In genomic region chr6:149922642-149923326, GRCh38 we compare ENCODE assay signal across 1 cellular context.
A peak's percentile ranks its signal among the peaks of the same experiment; 100 is the strongest.
TF ChIP-seq lines count a peak whose summit lies in the region.

Gene RAET1G (minus strand): TSS chr6:149923121. CDS start chr6:149923010, 111 bp downstream.

TF ChIP-seq in HEK293, 187 proteins besides CTCF, POLR2A, EP300 and RAD21 (continued from another document and continues in another):
- TF ChIP-seq PRDM2 (tag by site-specific recombination; IDR thresholded peaks at IDR 0.05; ENCODE audit: borderline replicate concordance) (no peak), ZNF664 (tag by site-specific recombination; IDR thresholded peaks at IDR 0.05) (no peak), ZNF707 (tag by site-specific recombination; IDR thresholded peaks at IDR 0.05) (no peak), HOXC10 (CRISPR knock-in tag; IDR thresholded peaks at IDR 0.05) (no peak), ZNF785 (tag by site-specific recombination; IDR thresholded peaks at IDR 0.05) (no peak), ZNF239 (tag by site-specific recombination; IDR thresholded peaks at IDR 0.05) (no peak), ZNF341 (tag by site-specific recombination; IDR thresholded peaks at IDR 0.05; ENCODE audit: low read depth) (peak; percentile 78), ZNF335 (tag by site-specific recombination; conservative IDR thresholded peaks at IDR 0.05) (peak; percentile 93), ZNF660 (tag by site-specific recombination; IDR thresholded peaks at IDR 0.05) (no peak), ZNF121 (tag by site-specific recombination; IDR thresholded peaks at IDR 0.05) (no peak), ZNF596 (tag by site-specific recombination; IDR thresholded peaks at IDR 0.05) (no peak), ZNF114 (tag by site-specific recombination; IDR thresholded peaks at IDR 0.05) (no peak), ZBTB44 (tag by site-specific recombination; IDR thresholded peaks at IDR 0.05) (0 out of 2 replicates have a peak, but pooled peaks have one; percentile 25), ZNF132 (tag by site-specific recombination; IDR thresholded peaks at IDR 0.05; ENCODE audit: borderline replicate concordance) (no peak), HIC1 (tag by site-specific recombination; IDR thresholded peaks at IDR 0.05) (no peak), ZFP41 (tag by site-specific recombination; IDR thresholded peaks at IDR 0.05; ENCODE audit: borderline replicate concordance) (no peak), ZNF423 (tag by site-specific recombination; IDR thresholded peaks at IDR 0.05) (no peak), ZNF354C (tag by site-specific recombination; IDR thresholded peaks at IDR 0.05; ENCODE audit: borderline replicate concordance, low read depth) (no peak), ZNF214 (tag by site-specific recombination; IDR thresholded peaks at IDR 0.05; ENCODE audit: borderline replicate concordance) (no peak), TSHZ1 (tag by site-specific recombination; IDR thresholded peaks at IDR 0.05; ENCODE audit: borderline replicate concordance) (no peak), ZNF548 (tag by site-specific recombination; IDR thresholded peaks at IDR 0.05) (no peak), KLF10 (tag by site-specific recombination; IDR thresholded peaks at IDR 0.05) (peak; percentile 92), ZBTB21 (tag by site-specific recombination; IDR thresholded peaks at IDR 0.05) (peak; percentile 44; the same call in 1 of the 2 replicates), ZNF555 (tag by site-specific recombination; conservative IDR thresholded peaks at IDR 0.05) (no peak), ZNF174 (tag by site-specific recombination; IDR thresholded peaks at IDR 0.05) (no peak), ZNF510 (tag by site-specific recombination; IDR thresholded peaks at IDR 0.05; ENCODE audit: insufficient replicate concordance) (no peak), ZNF184 (tag by site-specific recombination; IDR thresholded peaks at IDR 0.05) (no peak), KLF17 (tag by site-specific recombination; IDR thresholded peaks at IDR 0.05) (peak; percentile 35; the same call in 1 of the 2 replicates), ZNF26 (tag by site-specific recombination; IDR thresholded peaks at IDR 0.05) (no peak), YY1 (tag by site-specific recombination; IDR thresholded peaks at IDR 0.05) (no peak), ZNF626 (tag by site-specific recombination; IDR thresholded peaks at IDR 0.05) (no peak), ZNF362 (tag by site-specific recombination; IDR thresholded peaks at IDR 0.05) (no peak), ZNF624 (tag by site-specific recombination; IDR thresholded peaks at IDR 0.05) (no peak), ZXDB (tag by site-specific recombination; IDR thresholded peaks at IDR 0.05) (no peak), ZNF747 (tag by site-specific recombination; IDR thresholded peaks at IDR 0.05) (no peak), ZNF148 (tag by site-specific recombination; IDR thresholded peaks at IDR 0.05; ENCODE audit: borderline replicate concordance) (no peak), ZNF274 (IDR thresholded peaks at IDR 0.05; ENCODE audit: low read length) (no peak), ZNF274 (tag by site-specific recombination; IDR thresholded peaks at IDR 0.05; ENCODE audit: borderline replicate concordance) (no peak), ZNF23 (tag by site-specific recombination; IDR thresholded peaks at IDR 0.05; ENCODE audit: borderline replicate concordance) (no peak), ZNF2 (tag by site-specific recombination; IDR thresholded peaks at IDR 0.05) (no peak), IKZF3 (tag by site-specific recombination; IDR thresholded peaks at IDR 0.05) (0 out of 2 replicates have a peak, but pooled peaks have one; percentile 16), KLF8 (tag by site-specific recombination; IDR thresholded peaks at IDR 0.05) (no peak)
